In the genomic region with DNA sequence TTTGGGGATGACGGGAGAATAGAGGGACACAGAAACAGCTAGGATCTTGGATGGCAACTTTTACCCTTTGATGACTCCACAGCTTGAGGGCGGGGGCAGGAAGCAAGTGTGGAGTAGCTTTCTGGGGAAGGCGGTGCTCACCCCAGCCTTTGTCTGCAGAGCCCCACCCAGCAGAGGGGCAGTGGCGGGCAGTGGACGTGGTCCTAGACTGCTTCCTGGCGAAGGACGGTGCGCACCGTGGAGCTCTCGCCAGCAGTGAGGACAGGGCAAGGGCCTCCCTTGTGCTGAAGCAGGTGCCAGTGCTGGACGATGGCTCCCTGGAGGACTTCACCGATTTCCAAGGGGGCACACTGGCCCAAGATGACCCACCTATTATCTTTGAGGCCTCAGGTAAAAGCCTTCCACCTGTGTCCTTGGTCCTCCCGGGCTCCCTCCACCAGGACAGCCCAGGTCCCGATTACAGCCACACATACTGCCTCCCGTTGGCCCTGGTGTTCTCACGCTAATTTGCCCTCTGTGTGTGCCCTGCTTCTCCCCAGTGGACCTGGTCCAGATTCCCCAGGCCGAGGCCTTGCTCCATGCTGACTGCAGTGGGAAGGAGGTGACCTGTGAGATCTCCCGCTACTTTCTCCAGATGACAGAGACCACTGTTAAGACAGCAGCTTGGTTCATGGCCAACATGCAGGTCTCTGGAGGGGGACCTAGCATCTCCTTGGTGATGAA, we compare ENCODE assay signal across 8 cellular contexts. TPM values are rescaled to one million over a fixed set of nuclear protein-coding genes. Genes with fewer than 3 reads are reported as not detected.
A peak's percentile ranks its signal among the peaks of the same experiment; 100 is the strongest.
DNase-seq lines count a peak whose midpoint lies in the region; ATAC-seq and TF ChIP-seq lines count a peak whose summit lies in the region.

No MANE protein-coding gene starts in this region.

- H3K36me3 Mint-ChIP-seq in activated naive CD4-positive, alpha-beta T cell treated with anti-CD3 and anti-CD28 coated beads for 36 hours (ENCODE audit: low read depth) = peaks cover 80% of the 10 kb centered on the region

- CTCF ChIA-PET in activated naive CD4-positive, alpha-beta T cell treated with anti-CD3 and anti-CD28 coated beads for 36 hours (lab: Charles Lee) = interaction anchor here (0.6 to 4.2 kb wide), 5 partner anchors 9 to 358 kb away, joined by 3 to 31 read pairs (median 25); partner anchors contain the start of gene CD27

- peaks cover 0 to 11% of the 10 kb centered on the region in 2 donors for H3K36me3 ChIP-seq in body of pancreas (replicated peaks in 1 of 2; ENCODE audit: insufficient read depth in 1 of 2, low read depth in 2 of 2)
- no peaks in the 10 kb centered on the region for H3K36me3 ChIP-seq in urinary bladder (ENCODE audit: insufficient read depth)

- ATAC-seq in body of pancreas = no peak
- no peak for ATAC-seq in HG03571 (IDR thresholded peaks at IDR 0.05; ENCODE audit: unreplicated experiment)

- no peak for TF ChIP-seq POLR2A in body of pancreas (IDR thresholded peaks at IDR 0.05)

- H3K9me3 ChIP-seq in body of pancreas = no peaks in the 10 kb centered on the region

- peak overlapping the region; percentile 98 for H3K27ac Mint-ChIP-seq in activated naive CD4-positive, alpha-beta T cell treated with anti-CD3 and anti-CD28 coated beads for 36 hours

- TF ChIP-seq CTCF in body of pancreas (IDR thresholded peaks at IDR 0.05) = no peak

- WGBS in body of pancreas, 2 donors = 55 to 59% methylated on average over 10 to 18 of the region's 18 CpGs
- 62% methylated on average over 18 of the region's 18 CpGs for WGBS in urinary bladder

- intact Hi-C loops in activated naive CD4-positive, alpha-beta T cell treated with anti-CD3 and anti-CD28 coated beads for 36 hours (cut with micrococcal nuclease) = loop anchor here (1.0 kb wide), 4 partner anchors 8 to 79 kb away; partner anchors contain the start of gene CD27
- intact Hi-C loops in body of pancreas (cut with DNase I) = no loop called here

- H3K4me1 ChIP-seq in body of pancreas = peaks cover 28% of the 10 kb centered on the region
- H3K4me1 ChIP-seq in urinary bladder (ENCODE audit: insufficient read depth) = no peaks in the 10 kb centered on the region

- H3K4me3 ChIP-seq in body of pancreas (no peak overlapping the region), urinary bladder (ENCODE audit: low read depth, low read length) (peak overlapping the region; percentile 68)

- H3K4me1 Mint-ChIP-seq in activated naive CD4-positive, alpha-beta T cell treated with anti-CD3 and anti-CD28 coated beads for 36 hours (ENCODE audit: low read depth) = peaks cover 61% of the 10 kb centered on the region

- DNase-seq in activated naive CD4-positive, alpha-beta T cell treated with anti-CD3 and anti-CD28 coated beads for 36 hours = peak; percentile 64
- no peak for DNase-seq in activated naive CD4-positive, alpha-beta T cell (lab: John Stamatoyannopoulos, UW)
- DNase-seq in body of pancreas (no peak), lung microvascular endothelial cell (ENCODE audit: low read depth in 2 of 2) (peak; percentile 31 to 77), NCI-H1694 treated with DMSO at 0.1 percent for 48 hours (lab: John Stamatoyannopoulos, UW) (no peak), NCI-H187 (lab: John Stamatoyannopoulos, UW) (no peak)

- H3K27me3 ChIP-seq in body of pancreas = no peaks in the 10 kb centered on the region

- no peaks in the 10 kb centered on the region for H3K27me3 Mint-ChIP-seq in activated naive CD4-positive, alpha-beta T cell treated with anti-CD3 and anti-CD28 coated beads for 36 hours (ENCODE audit: low read depth)

- peak overlapping the region; percentile 98 for H3K4me3 Mint-ChIP-seq in activated naive CD4-positive, alpha-beta T cell treated with anti-CD3 and anti-CD28 coated beads for 36 hours

- no peaks in the 10 kb centered on the region for H3K9me3 Mint-ChIP-seq in activated naive CD4-positive, alpha-beta T cell treated with anti-CD3 and anti-CD28 coated beads for 36 hours

- H3K27ac ChIP-seq in body of pancreas (peak overlapping the region; percentile 92 to 96 (median 94)), urinary bladder (ENCODE audit: low read depth) (peak overlapping the region; percentile 94)

RNA-seq across cellular contexts. Expression of gene TAPBPL, which starts 1.2 kb away (rescaled TPM):
- 10 to 100 TPM; 27.9 to 28.0 TPM for total RNA-seq in activated naive CD4-positive, alpha-beta T cell treated with anti-CD3 and anti-CD28 coated beads for 36 hours
- total RNA-seq in body of pancreas = 10 to 100 TPM; 14.5 to 36.3 TPM
- 6.5 and 19.6 TPM in 2 replicates for total RNA-seq in lung microvascular endothelial cell
- 11.1 TPM for total RNA-seq in urinary bladder
- polyA plus RNA-seq in urinary bladder = 21.8 TPM

RNA-seq across cellular contexts. Expression of gene CD27, which starts 8.3 kb away (rescaled TPM):
- 10 to 100 TPM; 48.1 to 56.7 TPM for total RNA-seq in activated naive CD4-positive, alpha-beta T cell treated with anti-CD3 and anti-CD28 coated beads for 36 hours
- not detected for total RNA-seq in body of pancreas
- not detected in 2 replicates for total RNA-seq in lung microvascular endothelial cell
- 0.26 TPM for total RNA-seq in urinary bladder
- 1.7 TPM for polyA plus RNA-seq in urinary bladder

RNA-seq across cellular contexts. Expression of gene VAMP1, which starts 17.4 kb away (rescaled TPM):
- total RNA-seq in activated naive CD4-positive, alpha-beta T cell treated with anti-CD3 and anti-CD28 coated beads for 36 hours = 10 to 100 TPM; 31.9 to 33.5 TPM
- total RNA-seq in body of pancreas (1 to 10 TPM; 2.9 to 5.9 TPM), lung microvascular endothelial cell (2.6 and 5.0 TPM in 2 replicates), urinary bladder (11.5 TPM)
- 16.7 TPM for polyA plus RNA-seq in urinary bladder

RNA-seq across cellular contexts. Expression of gene MRPL51, which starts 40.0 kb away (rescaled TPM):
- total RNA-seq in activated naive CD4-positive, alpha-beta T cell treated with anti-CD3 and anti-CD28 coated beads for 36 hours = 100 to 1,000 TPM; 273 to 278 TPM
- 10 to 100 TPM; 23.6 to 25.1 TPM for total RNA-seq in body of pancreas
- 121 and 130 TPM in 2 replicates for total RNA-seq in lung microvascular endothelial cell
- 77.0 TPM for total RNA-seq in urinary bladder
- 85.6 TPM for polyA plus RNA-seq in urinary bladder

RNA-seq across cellular contexts. Expression of gene NCAPD2, which starts 40.8 kb away (rescaled TPM):
- 100 to 1,000 TPM; 252 to 261 TPM for total RNA-seq in activated naive CD4-positive, alpha-beta T cell treated with anti-CD3 and anti-CD28 coated beads for 36 hours
- total RNA-seq in body of pancreas (10 to 100 TPM in 1 of 2 donors, 1 to 10 TPM in 1; 9.3 to 46.1 TPM), lung microvascular endothelial cell (15.3 and 32.9 TPM in 2 replicates), urinary bladder (30.2 TPM)
- 19.0 TPM for polyA plus RNA-seq in urinary bladder

Comparison
In these comparisons a context has a peak if more than half of its experiments do, and no peak if none do; other contexts are left out.
1. DNase-seq: peak in activated naive CD4-positive, alpha-beta T cell treated with anti-CD3 and anti-CD28 coated beads for 36 hours (single experiment) and lung microvascular endothelial cell (2 of 2); none in activated naive CD4-positive, alpha-beta T cell (0 of 4), body of pancreas (0 of 4), NCI-H1694 treated with DMSO at 0.1 percent for 48 hours (single experiment) and NCI-H187 (0 of 2).
2. RNA of gene CD27, which starts 8.3 kb away (total RNA-seq): 48.1 to 56.7 TPM in activated naive CD4-positive, alpha-beta T cell treated with anti-CD3 and anti-CD28 coated beads for 36 hours; 0.26 TPM in urinary bladder (single experiment), not detected in body of pancreas and not detected in lung microvascular endothelial cell; every median in the first group is over 10 times any median in the second.